Comparison of ENCODE assay signal across 8 cellular contexts in the genomic region with DNA sequence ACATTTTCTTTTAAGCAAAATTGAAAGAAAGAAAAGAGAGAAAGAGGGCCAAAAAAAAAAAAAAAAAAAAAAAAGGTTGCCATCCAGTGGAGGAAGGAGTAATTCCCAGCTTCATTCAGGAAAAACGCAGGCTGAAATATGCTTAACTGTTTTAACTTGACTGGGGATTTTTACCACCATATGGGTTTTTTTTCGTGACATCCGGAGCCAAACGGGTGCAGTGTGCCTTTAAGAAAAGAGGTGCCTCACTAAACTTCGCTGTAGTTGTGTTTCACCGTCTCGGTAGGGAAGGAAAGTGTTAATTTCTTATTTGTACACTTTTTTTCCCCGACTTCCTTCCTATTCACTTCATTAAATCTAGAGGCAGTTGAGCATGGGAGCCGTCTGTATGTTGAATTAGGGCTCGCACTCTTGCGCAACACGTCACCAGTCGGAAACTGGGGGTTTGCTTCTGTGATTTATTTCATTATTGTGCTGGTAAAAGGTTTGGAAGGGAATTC.
DNase-seq lines count a peak whose midpoint lies in the region; ATAC-seq and TF ChIP-seq lines count a peak whose summit lies in the region.

No MANE protein-coding gene starts in this region.

- H3K4me3 Mint-ChIP-seq in activated T-cell treated with anti-CD3 and anti-CD28 coated beads, Interleukin-2, amount 50 U/mL, for 24 hours: peak overlapping the region; percentile 82

- no peak overlapping the region for H2AFZ ChIP-seq in neural cell (ENCODE audit: low read depth, low read length)

- no peak for TF ChIP-seq RAD21 in neural cell (conservative IDR thresholded peaks at IDR 0.05)

- H3K4me1 ChIP-seq in upper lobe of left lung: peaks cover 24 to 35% (median 32%) of the 10 kb centered on the region in 4 donors

- peaks cover 6% of the 10 kb centered on the region for H3F3A ChIP-seq in neural cell (ENCODE audit: insufficient read depth, low read length, poor library complexity, severe bottlenecking)

- no peaks in the 10 kb centered on the region for H4K20me1 ChIP-seq in neural cell (ENCODE audit: insufficient read depth)

- H3K27me3 ChIP-seq in neural cell (ENCODE audit: insufficient read depth, low read depth, low read length) (no peaks in the 10 kb centered on the region), upper lobe of left lung (no peaks in the 10 kb centered on the region)

- H3K9me3 ChIP-seq in neural cell (ENCODE audit: low read length) (no peaks in the 10 kb centered on the region), upper lobe of left lung (no peaks in the 10 kb centered on the region)

- no peaks in the 10 kb centered on the region for H3K9me2 ChIP-seq in neural cell (ENCODE audit: insufficient read depth, low read length)

- H3K36me3 Mint-ChIP-seq in activated T-cell treated with anti-CD3 and anti-CD28 coated beads, Interleukin-2, amount 50 U/mL, for 24 hours (ENCODE audit: low read depth): peaks cover 27% of the 10 kb centered on the region

- H3K79me2 ChIP-seq in neural cell (replicated peaks; ENCODE audit: insufficient read depth, low read length): peaks cover 5% of the 10 kb centered on the region

- no peaks in the 10 kb centered on the region for H3K36me3 ChIP-seq in neural cell (ENCODE audit: insufficient read depth, low read length)
- peaks cover 0 to 3% (median 0%) of the 10 kb centered on the region in 4 donors for H3K36me3 ChIP-seq in upper lobe of left lung

- H3K27ac ChIP-seq in neural cell (ENCODE audit: low read length) (peak overlapping the region; percentile 84), upper lobe of left lung (peak overlapping the region; percentile 36 to 82 (median 74))

- TF ChIP-seq EP300 in neural cell (conservative IDR thresholded peaks at IDR 0.05; ENCODE audit: poor library complexity, severe bottlenecking) (no peak), upper lobe of left lung (IDR thresholded peaks at IDR 0.05) (no peak)

- no peaks in the 10 kb centered on the region for H3K9me3 Mint-ChIP-seq in activated T-cell treated with anti-CD3 and anti-CD28 coated beads, Interleukin-2, amount 50 U/mL, for 24 hours

- H3K4me2 ChIP-seq in neural cell (ENCODE audit: low read length): peak overlapping the region; percentile 61

- DNase-seq in A172 (ENCODE audit: low spot score) (peak; percentile 74), NCI-H774 (lab: John Stamatoyannopoulos, UW) (peak; percentile 68), fibroblast of the aortic adventitia (ENCODE audit: low read depth) (peak; percentile 81), upper lobe of left lung (peak in 1 of 2 donors; percentile 71)
- peak; percentile 41 for DNase-seq in activated T-cell treated with anti-CD3 and anti-CD28 coated beads, Interleukin-2, amount 50 U/mL, for 24 hours

- 0 to 1% methylated on average over 13 of the region's 13 CpGs for WGBS in upper lobe of left lung, 2 donors

- TF ChIP-seq CTCF in fibroblast of the aortic adventitia (IDR thresholded peaks at IDR 0.05; ENCODE audit: insufficient read depth, low read length) (no peak), neural cell (IDR thresholded peaks at IDR 0.05; ENCODE audit: poor library complexity, severe bottlenecking) (peak; percentile 55), upper lobe of left lung (IDR thresholded peaks at IDR 0.05) (no peak)

- H3K27ac Mint-ChIP-seq in activated T-cell treated with anti-CD3 and anti-CD28 coated beads, Interleukin-2, amount 50 U/mL, for 24 hours: peak overlapping the region; percentile 96

- H3K4me3 ChIP-seq in fibroblast of the aortic adventitia (ENCODE audit: low read depth, low read length): peak overlapping the region; percentile 65
- H3K4me3 ChIP-seq in neural cell (ENCODE audit: low read length): peak overlapping the region; percentile 55
- peak overlapping the region in 3 of 4 donors; percentile 41 to 49 (median 48) for H3K4me3 ChIP-seq in upper lobe of left lung

- peaks cover 64% of the 10 kb centered on the region for H3K4me1 Mint-ChIP-seq in activated T-cell treated with anti-CD3 and anti-CD28 coated beads, Interleukin-2, amount 50 U/mL, for 24 hours (ENCODE audit: low read depth)

- ATAC-seq in GM18520 (IDR thresholded peaks at IDR 0.05; ENCODE audit: unreplicated experiment) (peak; percentile 32), HG03064 (IDR thresholded peaks at IDR 0.05; ENCODE audit: low read depth, unreplicated experiment) (peak; percentile 36), upper lobe of left lung (ENCODE audit: low FRiP score in 2 of 2) (peak in 1 of 2 donors; percentile 75)

- TF ChIP-seq POLR2A in upper lobe of left lung (IDR thresholded peaks at IDR 0.05): no peak

- no peak overlapping the region for H3K9ac ChIP-seq in neural cell (ENCODE audit: low read length)

- no peaks in the 10 kb centered on the region for H3K27me3 Mint-ChIP-seq in activated T-cell treated with anti-CD3 and anti-CD28 coated beads, Interleukin-2, amount 50 U/mL, for 24 hours

TF ChIP-seq in neural cell, 6 proteins besides CTCF, POLR2A, EP300 and RAD21:
- TF ChIP-seq MXI1 (conservative IDR thresholded peaks at IDR 0.05; ENCODE audit: poor library complexity, severe bottlenecking) (no peak), SMC3 (conservative IDR thresholded peaks at IDR 0.05; ENCODE audit: poor library complexity) (peak; percentile 20)
TF ChIP-seq in neural cell: peak in this region for 1.
